In the genomic region with DNA sequence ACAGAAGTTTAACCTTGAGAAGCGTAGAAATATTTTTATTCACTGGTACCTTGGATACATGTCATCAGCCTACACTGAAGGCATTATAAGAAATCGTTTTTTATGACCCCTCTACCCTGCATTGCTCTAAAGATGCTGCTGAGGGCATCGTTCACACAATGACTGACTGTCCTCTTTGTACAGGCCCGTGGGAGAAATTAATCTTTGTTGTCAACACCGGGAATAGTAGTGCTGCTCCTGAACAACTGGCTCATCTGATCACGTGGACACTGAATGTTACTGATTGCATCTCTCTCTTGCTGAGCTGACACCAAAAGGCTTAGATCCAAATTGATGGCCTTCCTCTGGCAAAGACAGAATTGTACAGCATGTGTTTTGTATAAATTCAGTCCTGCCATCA, we compare ENCODE assay signal across 19 cellular contexts.
DNase-seq lines count a peak whose midpoint lies in the region; TF ChIP-seq lines count a peak whose summit lies in the region.
"Had no signal": no experiment of that assay in that cellular context is flagged by ENCODE, and none has a peak within 500 bp of the region (broad histone marks: within the 10 kb centered on the region; RNA-seq: fewer than 3 reads in every experiment).

No MANE protein-coding gene starts in this region.

- H3K27ac Mint-ChIP-seq in activated T-helper 2 cell treated with anti-CD3 and anti-CD28 coated beads, Interferon-gamma antibody, Interleukin-2, Interleukin-4, amounts not matched to agents 10 μg/mL and 5 μg/mL and 100 μg/mL, durations not matched to agents 14 hours and 24 hours and 36 hours, result no peak overlapping the region
- H3K27ac Mint-ChIP-seq: activated naive CD8-positive, alpha-beta T cell treated with anti-CD3 and anti-CD28 coated beads, Interleukin-2, amount 10 ng/mL, durations not matched to agents 7 days and 5 days; T-helper 2 cell treated with Interferon-gamma antibody and Interleukin-4, amounts not matched to agents 5 μg/mL and 100 μg/mL, for 36 hours; WTC11 had no signal

- H3K4me3 Mint-ChIP-seq in activated T-helper 2 cell treated with anti-CD3 and anti-CD28 coated beads, Interferon-gamma antibody, Interleukin-2, Interleukin-4, amounts not matched to agents 10 μg/mL and 5 μg/mL and 100 μg/mL, durations not matched to agents 14 hours and 24 hours and 36 hours (ENCODE audit: low read depth), result no peak overlapping the region
- H3K4me3 Mint-ChIP-seq: activated naive CD8-positive, alpha-beta T cell treated with anti-CD3 and anti-CD28 coated beads, Interleukin-2, amount 10 ng/mL, durations not matched to agents 7 days and 5 days; T-helper 2 cell treated with Interferon-gamma antibody and Interleukin-4, amounts not matched to agents 5 μg/mL and 100 μg/mL, for 36 hours; WTC11 had no signal

- no peak for TF ChIP-seq CTCF in uterus (IDR thresholded peaks at IDR 0.05)

- no peaks in the 10 kb centered on the region for H3K36me3 ChIP-seq in uterus
- H3K36me3 ChIP-seq: SJSA1 had no signal

- H3K4me1 ChIP-seq in uterus, result peaks cover 3 to 15% of the 10 kb centered on the region in 2 donors
- H3K4me1 ChIP-seq: Caco-2 had no signal

- peak; percentile 17 for DNase-seq in NCI-H2171 treated with DMSO at 0.1 percent for 48 hours (lab: John Stamatoyannopoulos, UW)
- no peak for DNase-seq in NCI-H2171 (lab: John Stamatoyannopoulos, UW)
- peak; percentile 55 for DNase-seq in RPMI7951 (ENCODE audit: low read depth)
- peak; percentile 16 for DNase-seq in left kidney (ENCODE audit: low read depth, low spot score)
- DNase-seq in uterus, result no peak
- no peak for DNase-seq in NCI-H1092 treated with DMSO at 0.1 percent for 48 hours (lab: John Stamatoyannopoulos, UW)
- no peak for DNase-seq in NCI-H1694 treated with DMSO at 0.1 percent for 48 hours (lab: John Stamatoyannopoulos, UW)
- DNase-seq in activated T-helper 2 cell treated with anti-CD3 and anti-CD28 coated beads, Interferon-gamma antibody, Interleukin-2, Interleukin-4, amounts not matched to agents 10 μg/mL and 5 μg/mL and 100 μg/mL, durations not matched to agents 14 hours and 24 hours and 36 hours (ENCODE audit: low spot score), result no peak
- DNase-seq: activated effector memory CD4-positive, alpha-beta T cell treated with Interleukin-2 at 50 U/mL for 16 hours; activated naive CD8-positive, alpha-beta T cell treated with anti-CD3 and anti-CD28 coated beads, Interleukin-2, amount 10 ng/mL, durations not matched to agents 7 days and 5 days; Caco-2; effector CD4-positive, alpha-beta T cell; foreskin fibroblast; NCI-H1105; stimulated activated CD4-positive, alpha-beta T cell treated with anti-CD3 and anti-CD28 coated beads, Interleukin-2, amount 100 ng/mL, for 48 hours; stimulated activated naive CD4-positive, alpha-beta T cell treated with Interleukin-2 at 50 U/mL for 16 hours had no signal

- H3K27me3 Mint-ChIP-seq in activated T-helper 2 cell treated with anti-CD3 and anti-CD28 coated beads, Interferon-gamma antibody, Interleukin-2, Interleukin-4, amounts not matched to agents 10 μg/mL and 5 μg/mL and 100 μg/mL, durations not matched to agents 14 hours and 24 hours and 36 hours (ENCODE audit: low read depth), result no peaks in the 10 kb centered on the region
- H3K27me3 Mint-ChIP-seq: activated naive CD8-positive, alpha-beta T cell treated with anti-CD3 and anti-CD28 coated beads, Interleukin-2, amount 10 ng/mL, durations not matched to agents 7 days and 5 days had no signal

- H3K27ac ChIP-seq in uterus, result peak overlapping the region; percentile 88 to 91
- H3K27ac ChIP-seq: SJSA1 had no signal

- TF ChIP-seq POLR2A in uterus (IDR thresholded peaks at IDR 0.05), result no peak

- no peaks in the 10 kb centered on the region for H3K27me3 ChIP-seq in uterus
- H3K27me3 ChIP-seq: SJSA1 had no signal

- no peak overlapping the region for H3K4me3 ChIP-seq in uterus
- H3K4me3 ChIP-seq: SJSA1 had no signal

- no peaks in the 10 kb centered on the region for H3K36me3 Mint-ChIP-seq in activated T-helper 2 cell treated with anti-CD3 and anti-CD28 coated beads, Interferon-gamma antibody, Interleukin-2, Interleukin-4, amounts not matched to agents 10 μg/mL and 5 μg/mL and 100 μg/mL, durations not matched to agents 14 hours and 24 hours and 36 hours (ENCODE audit: low read depth)
- H3K36me3 Mint-ChIP-seq: WTC11 had no signal

- H3K9me3 ChIP-seq in uterus, result no peaks in the 10 kb centered on the region
- H3K9me3 ChIP-seq: Caco-2, SJSA1 had no signal

- intact Hi-C loops in uterus (cut with DNase I; ENCODE audit: low total_unique reads), result no loop called here
- intact Hi-C loops in activated T-helper 2 cell treated with anti-CD3 and anti-CD28 coated beads, Interferon-gamma antibody, Interleukin-2, Interleukin-4, amounts not matched to agents 10 μg/mL and 5 μg/mL and 100 μg/mL, durations not matched to agents 14 hours and 24 hours and 36 hours (cut with micrococcal nuclease), result no loop called here

- H3K9me3 Mint-ChIP-seq in activated T-helper 2 cell treated with anti-CD3 and anti-CD28 coated beads, Interferon-gamma antibody, Interleukin-2, Interleukin-4, amounts not matched to agents 10 μg/mL and 5 μg/mL and 100 μg/mL, durations not matched to agents 14 hours and 24 hours and 36 hours, result no peaks in the 10 kb centered on the region
- H3K9me3 Mint-ChIP-seq: WTC11 had no signal

- peaks cover under 1% of the 10 kb centered on the region for H3K4me1 Mint-ChIP-seq in activated T-helper 2 cell treated with anti-CD3 and anti-CD28 coated beads, Interferon-gamma antibody, Interleukin-2, Interleukin-4, amounts not matched to agents 10 μg/mL and 5 μg/mL and 100 μg/mL, durations not matched to agents 14 hours and 24 hours and 36 hours (ENCODE audit: low read depth)
- H3K4me1 Mint-ChIP-seq: activated naive CD8-positive, alpha-beta T cell treated with anti-CD3 and anti-CD28 coated beads, Interleukin-2, amount 10 ng/mL, durations not matched to agents 7 days and 5 days had no signal

Comparison
In these comparisons a context has a peak if more than half of its experiments do, and no peak if none do; other contexts are left out.
1. DNase-seq: peak in NCI-H2171 treated with DMSO at 0.1 percent for 48 hours (single experiment), RPMI7951 (single experiment) and left kidney (single experiment); none in NCI-H2171 (single experiment), uterus (0 of 2), NCI-H1092 treated with DMSO at 0.1 percent for 48 hours (single experiment), NCI-H1694 treated with DMSO at 0.1 percent for 48 hours (single experiment) and activated T-helper 2 cell treated with anti-CD3 and anti-CD28 coated beads, Interferon-gamma antibody, Interleukin-2, Interleukin-4, amounts not matched to agents 10 μg/mL and 5 μg/mL and 100 μg/mL, durations not matched to agents 14 hours and 24 hours and 36 hours (single experiment).